22 cellular contexts compared by ENCODE assay signal in genomic region chr2:134284119-134284670, GRCh38. TPM values are rescaled to one million over a fixed set of nuclear protein-coding genes. Genes with fewer than 3 reads are reported as not detected.
DNase-seq lines count a peak whose midpoint lies in the region; ATAC-seq, FAIRE-seq and TF ChIP-seq lines count a peak whose summit lies in the region.
"Had no signal": no experiment of that assay in that cellular context is flagged by ENCODE, and none has a peak within 500 bp of the region (broad histone marks: within the 10 kb centered on the region; RNA-seq: fewer than 3 reads in every experiment).

No MANE protein-coding gene starts in this region.

- TF ChIP-seq RAD21 in K562 (CRISPR knock-in tag; conservative IDR thresholded peaks at IDR 0.05 in 1 of 2, IDR thresholded peaks at IDR 0.05 in 1 of 2) = no peak

- no peaks in the 10 kb centered on the region for H3K36me3 Mint-ChIP-seq in CD4-positive, alpha-beta T cell (ENCODE audit: low read depth)
- peaks cover 0 to 10% (median 6%) of the 10 kb centered on the region in 3 donors for H3K36me3 Mint-ChIP-seq in CD8-positive, alpha-beta memory T cell

- no peak overlapping the region for H3K27ac ChIP-seq in CD4-positive, alpha-beta T cell (ENCODE audit: low read depth, low read length)
- peak overlapping the region; percentile 55 for H3K27ac ChIP-seq in KOPT-K1 (ENCODE audit: low read depth, low read length, poor library complexity, severe bottlenecking)
- no peak overlapping the region for H3K27ac ChIP-seq in K562 (ENCODE audit: extremely low read depth, low read depth, low read length)
- H3K27ac ChIP-seq in spleen = peak overlapping the region in 5 of 8 donors; percentile 9 to 72 (median 60)
- no peak overlapping the region for H3K27ac ChIP-seq in CD8-positive, alpha-beta memory T cell (ENCODE audit: low read depth, low read length)
- H3K27ac ChIP-seq in transverse colon = no peak overlapping the region
- H3K27ac ChIP-seq: ascending aorta, C4-2B, esophagus squamous epithelium, left lung, thyroid gland had no signal

- POLR2A ChIA-PET in CD4-positive, alpha-beta T cell (lab: Charles Lee) = interaction anchor here (1.1 to 1.2 kb wide), 2 partner anchors 30 to 62 kb away, joined by 3 to 4 read pairs; partner anchors contain the start of gene MGAT5
- POLR2A ChIA-PET in K562 (lab: Yijun Ruan, JAX) = no interaction called here
- POLR2A ChIA-PET in CD8-positive, alpha-beta memory T cell (lab: Charles Lee) = interaction anchor here (1.1 kb wide), 1 partner anchor 13 kb away, joined by 3 read pairs; no protein-coding TSS in a partner anchor

- H3K27ac Mint-ChIP-seq in CD4-positive, alpha-beta T cell = peak overlapping the region; percentile 82
- H3K27ac Mint-ChIP-seq in CD8-positive, alpha-beta memory T cell = peak overlapping the region in 3 of 8 donors; percentile 3 to 72 (median 6)

- no TSS peak for BruUV-seq in K562 (replicated peaks; lab: Mats Ljungman, UMichigan)

- H3K9me3 Mint-ChIP-seq in CD4-positive, alpha-beta T cell = no peaks in the 10 kb centered on the region
- H3K9me3 Mint-ChIP-seq in CD8-positive, alpha-beta memory T cell = no peaks in the 10 kb centered on the region
- H3K9me3 Mint-ChIP-seq: effector memory CD8-positive, alpha-beta T cell had no signal

- intact Hi-C loops in CD4-positive, alpha-beta T cell (cut with DNase I, micrococcal nuclease) = loop anchor here (5.0 kb wide), 2 partner anchors 37 to 38 kb away; no protein-coding TSS in a partner anchor
- intact Hi-C loops in K562 (cut with micrococcal nuclease) (no loop called here), spleen (cut with DNase I; ENCODE audit: low total_unique reads) (no loop called here), transverse colon (cut with DNase I; ENCODE audit: low total_unique reads) (no loop called here)

- no peak overlapping the region for H3K4me3 Mint-ChIP-seq in CD4-positive, alpha-beta T cell
- no peak overlapping the region for H3K4me3 Mint-ChIP-seq in CD8-positive, alpha-beta memory T cell

- no peaks in the 10 kb centered on the region for H3K9me1 ChIP-seq in K562 (ENCODE audit: control insufficient read depth, insufficient read depth, low read length)

- no peak overlapping the region for H2AFZ ChIP-seq in K562 (ENCODE audit: low read depth, low read length)

- H3K4me1 ChIP-seq in K562 (replicated peaks in 1 of 2; ENCODE audit: control insufficient read depth in 2 of 2, insufficient read depth in 2 of 2, low read length in 2 of 2) (no peaks in the 10 kb centered on the region), spleen (peaks cover 34 to 100% (median 73%) of the 10 kb centered on the region in 6 donors), transverse colon (peaks cover 0 to 13% (median 0%) of the 10 kb centered on the region in 4 donors)
- peaks cover 55% of the 10 kb centered on the region for H3K4me1 ChIP-seq in CD8-positive, alpha-beta memory T cell (ENCODE audit: insufficient read depth, low read length)
- H3K4me1 ChIP-seq: thyroid gland had no signal

- H3K4me3 ChIP-seq in K562 = no peak overlapping the region
- H3K4me3 ChIP-seq in spleen = no peak overlapping the region
- no peak overlapping the region for H3K4me3 ChIP-seq in CD8-positive, alpha-beta memory T cell (ENCODE audit: low read length)
- H3K4me3 ChIP-seq in transverse colon = no peak overlapping the region
- H3K4me3 ChIP-seq: ascending aorta, esophagus squamous epithelium, left lung, mucosa of descending colon, thyroid gland had no signal

- WGBS in K562 (ENCODE audit: insufficient coverage, low coverage, missing lambda C conversion rate) = 70% methylated on average over 1 of the region's 1 CpG
- 97 to 100% (median 98%) methylated on average over 1 of the region's 1 CpG for whole genome bisulfite sequencing in spleen, 5 donors
- WGBS in transverse colon (ENCODE audit: low coverage in 1 of 2), 2 donors = 87 to 91% methylated on average over 1 of the region's 1 CpG

- H4K20me1 ChIP-seq in K562 (replicated peaks; ENCODE audit: control insufficient read depth, insufficient read depth, low read length) = 0 out of 2 replicates have a peak, but pooled peaks cover 4% of the 10 kb centered on the region

- H3K4me2 ChIP-seq in K562 (ENCODE audit: insufficient read depth, low read length) = no peak overlapping the region

- H3K36me3 ChIP-seq in KOPT-K1 (ENCODE audit: insufficient read depth, low read length) (no peaks in the 10 kb centered on the region), K562 (ENCODE audit: control insufficient read depth, insufficient read depth, low read length) (no peaks in the 10 kb centered on the region; the same call in 2 of the 3 replicates), spleen (peaks cover 0 to 12% (median 0%) of the 10 kb centered on the region in 6 donors), transverse colon (no peaks in the 10 kb centered on the region)
- H3K36me3 ChIP-seq in CD8-positive, alpha-beta memory T cell (ENCODE audit: insufficient read depth, low read length) = no peaks in the 10 kb centered on the region
- H3K36me3 ChIP-seq: ascending aorta, esophagus squamous epithelium, left lung, thyroid gland had no signal

- no peak for ATAC-seq in CD4-positive, alpha-beta T cell (ENCODE audit: poor library complexity)
- ATAC-seq in K562 = no peak
- ATAC-seq in HG03439 (IDR thresholded peaks at IDR 0.05; ENCODE audit: unreplicated experiment) = no peak
- ATAC-seq: effector memory CD8-positive, alpha-beta T cell; left lung; mucosa of descending colon; SK-N-SH treated with all-trans-retinoic acid at 6 μM for 48 hours had no signal

- H3K9ac ChIP-seq in K562 (ENCODE audit: insufficient read depth in 1 of 2, low read depth in 2 of 2, low read length in 2 of 2) = no peak overlapping the region

- no peaks in the 10 kb centered on the region for H3K9me3 ChIP-seq in CD4-positive, alpha-beta T cell (ENCODE audit: control insufficient read depth, low read length)
- H3K9me3 ChIP-seq in KOPT-K1 (ENCODE audit: insufficient read depth, low read length, poor library complexity, severe bottlenecking) (no peaks in the 10 kb centered on the region), K562 (replicated peaks; ENCODE audit: control insufficient read depth, insufficient read depth, low read depth, low read length) (no peaks in the 10 kb centered on the region), spleen (no peaks in the 10 kb centered on the region), transverse colon (no peaks in the 10 kb centered on the region)
- H3K9me3 ChIP-seq in CD8-positive, alpha-beta memory T cell (ENCODE audit: low read length) = no peaks in the 10 kb centered on the region
- H3K9me3 ChIP-seq: ascending aorta, esophagus squamous epithelium, left lung, mucosa of descending colon, thyroid gland had no signal

- no peaks in the 10 kb centered on the region for H3K27me3 Mint-ChIP-seq in CD4-positive, alpha-beta T cell
- H3K27me3 Mint-ChIP-seq in CD8-positive, alpha-beta memory T cell = no peaks in the 10 kb centered on the region

- TF ChIP-seq EP300 in K562 (IDR thresholded peaks at IDR 0.05; ENCODE audit: low read length) (no peak), transverse colon (IDR thresholded peaks at IDR 0.05; ENCODE audit: low read depth) (no peak)

- CTCF ChIA-PET in CD4-positive, alpha-beta T cell (lab: Charles Lee) = interaction anchor here (0.7 to 1.0 kb wide), 2 partner anchors 10 to 28 kb away, joined by 3 read pairs; no protein-coding TSS in a partner anchor
- CTCF ChIA-PET in K562 (lab: Yijun Ruan, JAX; ENCODE audit: low intra/inter-chr PET ratio) = no interaction called here
- CTCF ChIA-PET in CD8-positive, alpha-beta memory T cell (lab: Charles Lee) = interaction anchor here (0.7 to 1.6 kb wide), 3 partner anchors 17 to 128 kb away, joined by 3 to 7 read pairs (median 3); no protein-coding TSS in a partner anchor

- FAIRE-seq in K562 (lab: Jason Lieb, UNC) = no peak

- no peak for DNase-seq in CD4-positive, alpha-beta T cell
- DNase-seq in K562 (ENCODE audit: extremely low read depth in 1 of 4, low spot score in 3 of 4) = no peak
- DNase-seq in spleen = no peak
- DNase-seq in CD8-positive, alpha-beta memory T cell = no peak
- no peak for DNase-seq in transverse colon
- DNase-seq: activated gamma-delta T cell; DMS153; effector memory CD8-positive, alpha-beta T cell; esophagus squamous epithelium; KG1; left lung; mucosa of descending colon; NCI-H1048; NCI-H2029; NCI-H446; retina; thyroid gland had no signal

- no peak for TF ChIP-seq CTCF in CD4-positive, alpha-beta T cell (IDR thresholded peaks at IDR 0.05)
- TF ChIP-seq CTCF in K562 (IDR thresholded peaks at IDR 0.05 in 2 of 3, conservative IDR thresholded peaks at IDR 0.05 in 1 of 3; ENCODE audit: insufficient read depth in 2 of 3, low read depth in 1 of 3, low read length in 3 of 3) (no peak), spleen (IDR thresholded peaks at IDR 0.05 in 8 of 11, conservative IDR thresholded peaks at IDR 0.05 in 3 of 11) (no peak), transverse colon (IDR thresholded peaks at IDR 0.05) (no peak)

- in situ Hi-C loops in K562 (cut with MboI) = no loop called here
- in situ Hi-C loops in transverse colon (cut with MboI; ENCODE audit: low pct_ligation_motif_present in 1 of 4, low pct_unique_long_range_greater_than_20kb in 1 of 4, low sequenced_read_pairs in 3 of 4) = no loop called here

- no peak for TF ChIP-seq POLR2A in K562 (conservative IDR thresholded peaks at IDR 0.05)
- TF ChIP-seq POLR2A in spleen (IDR thresholded peaks at IDR 0.05) = no peak
- TF ChIP-seq POLR2A in transverse colon (IDR thresholded peaks at IDR 0.05) = no peak

- no peaks in the 10 kb centered on the region for H3K79me2 ChIP-seq in K562 (ENCODE audit: control insufficient read depth, insufficient read depth, low read length)

- H3K27me3 ChIP-seq in CD4-positive, alpha-beta T cell (ENCODE audit: control insufficient read depth, insufficient read depth, low read length) = no peaks in the 10 kb centered on the region
- H3K27me3 ChIP-seq in K562 (ENCODE audit: control insufficient read depth in 2 of 2, insufficient read depth in 2 of 2, low read length in 2 of 2) (no peaks in the 10 kb centered on the region), spleen (replicated peaks in 1 of 7) (no peaks in the 10 kb centered on the region), transverse colon (no peaks in the 10 kb centered on the region)
- H3K27me3 ChIP-seq in CD8-positive, alpha-beta memory T cell (ENCODE audit: insufficient read depth, low read length, poor library complexity, severe bottlenecking) = no peaks in the 10 kb centered on the region
- H3K27me3 ChIP-seq: ascending aorta, esophagus squamous epithelium, left lung, thyroid gland had no signal

- H3K4me1 Mint-ChIP-seq in CD4-positive, alpha-beta T cell (ENCODE audit: low read depth) = peaks cover 62% of the 10 kb centered on the region
- peaks cover 40 to 67% (median 62%) of the 10 kb centered on the region in 3 donors for H3K4me1 Mint-ChIP-seq in CD8-positive, alpha-beta memory T cell

RNA-seq across cellular contexts. Expression of gene MGAT5, which starts 30.3 kb away (rescaled TPM):
- 10 to 100 TPM; 77.5 to 77.8 TPM for total RNA-seq in CD4-positive, alpha-beta T cell
- total RNA-seq in K562 (2011; cell fraction: chromatin; rRNA removed; ENCODE audit: low replicate concordance) = 26.5 and 52.3 TPM in 2 replicates
- 30.8 and 33.2 TPM in 2 replicates for total RNA-seq in K562 (2011; cell fraction: nucleolus; rRNA removed)
- 24.4 and 30.8 TPM in 2 replicates for total RNA-seq in K562 (2011; cell fraction: nucleoplasm; rRNA removed)
- total RNA-seq in K562 (2014; rRNA removed) (10.4 and 13.2 TPM in 2 replicates), K562 (2014; rRNA removed; fragmentation: Illumina TruSeq; extraction: Trizol) (11.6 and 14.2 TPM in 2 replicates), K562 (2015; rRNA removed; fragmentation: Illumina TruSeq; extraction: Trizol) (10.9 and 11.6 TPM in 2 replicates), K562 (2021) (18.6 and 22.6 TPM in 2 replicates), spleen (100 to 1,000 TPM in 4 of 7 donors, 10 to 100 TPM in 3; 81.0 to 110 (median 101) TPM), transverse colon (10 to 100 TPM; 23.6 to 67.6 (median 55.2) TPM)
- polyA plus RNA-seq in K562 (2011; rRNA removed) (8.2 and 8.3 TPM in 2 replicates), K562 (2014; fragmentation: Illumina TruSeq; extraction: Trizol) (10.1 and 11.1 TPM in 2 replicates), K562 (2014; fragmentation: Nextera tagmentation; extraction: Ambion mirVana) (1 to 10 TPM; 1.6 to 2.1 TPM), K562 (2014; rRNA removed) (5.6 and 7.3 TPM in 2 replicates), spleen (10 to 100 TPM; 11.2 to 17.5 (median 14.4) TPM)
- 4.6 and 11.8 TPM in 2 replicates for polyA plus RNA-seq in K562 (2011; cell fraction: cytosol; rRNA removed)
- polyA plus RNA-seq in K562 (2011; cell fraction: nucleus; rRNA removed) = 9.4 and 11.3 TPM in 2 replicates
- 12.7 and 17.8 TPM in 2 replicates for polyA plus RNA-seq in K562 (2012)
- 30.6 and 54.6 TPM in 2 replicates for polyA minus RNA-seq in K562 (2011; rRNA and poly(A)+ RNA removed)
- polyA minus RNA-seq in K562 (2011; cell fraction: cytosol; rRNA and poly(A)+ RNA removed) = 13.0 and 14.3 TPM in 2 replicates
- polyA minus RNA-seq in K562 (2011; cell fraction: nucleus; rRNA and poly(A)+ RNA removed) = 21.1 and 52.9 TPM in 2 replicates
- total RNA-seq in CD8-positive, alpha-beta memory T cell = 10 to 100 TPM; 40.9 to 42.4 TPM
- polyA plus RNA-seq in CD8-positive, alpha-beta memory T cell = 6.4 TPM

Comparison
In these comparisons a context has a peak if more than half of its experiments do, and no peak if none do; other contexts are left out.
1. H3K27ac ChIP-seq: peak in KOPT-K1 (single experiment) and spleen (5 of 8); none in CD4-positive, alpha-beta T cell (single experiment), K562 (single experiment), CD8-positive, alpha-beta memory T cell (single experiment) and transverse colon (0 of 4).
2. intact Hi-C loops: an anchor here in CD4-positive, alpha-beta T cell (5.0 kb wide); none called in K562, spleen and transverse colon.